20 cellular contexts compared by ENCODE assay signal in the genomic region with DNA sequence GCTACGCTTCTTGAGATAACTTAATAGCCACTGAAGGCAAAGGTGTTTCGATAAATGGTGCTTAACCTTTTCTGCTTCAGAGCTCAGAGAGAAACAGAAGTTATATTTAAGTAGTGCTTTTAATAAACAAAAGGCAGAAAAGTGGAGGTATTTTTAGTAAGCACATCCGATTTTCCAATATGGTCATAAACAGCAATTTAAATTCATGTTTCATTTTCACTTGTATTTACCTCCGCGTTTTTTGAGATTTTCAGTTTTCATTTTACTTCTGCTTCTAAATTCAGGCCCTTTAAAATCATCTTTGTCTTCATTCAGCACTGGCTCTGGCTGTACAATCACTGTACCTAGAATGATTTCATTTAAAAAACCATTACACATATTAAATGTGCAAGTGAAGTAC.
DNase-seq lines count a peak whose midpoint lies in the region; ATAC-seq, FAIRE-seq and TF ChIP-seq lines count a peak whose summit lies in the region.
"Had no signal": no experiment of that assay in that cellular context is flagged by ENCODE, and none has a peak within 500 bp of the region (broad histone marks: within the 10 kb centered on the region; RNA-seq: fewer than 3 reads in every experiment).

No MANE protein-coding gene starts in this region.

- ATAC-seq in activated CD8-positive, alpha-beta memory T cell treated with anti-CD3 and anti-CD28 coated beads, Interleukin-2, amount 10 ng/mL, durations not matched to agents 7 days and 5 days = no peak
- peak; percentile 70 for ATAC-seq in GM21390 (IDR thresholded peaks at IDR 0.05; ENCODE audit: unreplicated experiment)
- no peak for ATAC-seq in natural killer cell treated with Interleukin-12 subunit alpha and Interleukin-12 subunit beta and Interleukin-15 and Interleukin-18, amount 100 ng/mL, for 72 hours
- ATAC-seq: A549, heart left ventricle had no signal

- no peaks in the 10 kb centered on the region for H3K27me3 Mint-ChIP-seq in activated CD8-positive, alpha-beta memory T cell treated with anti-CD3 and anti-CD28 coated beads, Interleukin-2, amount 10 ng/mL, durations not matched to agents 7 days and 5 days
- H3K27me3 Mint-ChIP-seq in natural killer cell treated with Interleukin-12 subunit alpha and Interleukin-12 subunit beta and Interleukin-15 and Interleukin-18, amount 100 ng/mL, for 72 hours = no peaks in the 10 kb centered on the region
- H3K27me3 Mint-ChIP-seq: activated naive CD8-positive, alpha-beta T cell treated with anti-CD3 and anti-CD28 coated beads for 36 hours had no signal

- H3K4me3 ChIP-seq in MM.1S (ENCODE audit: low read length) (peak overlapping the region; percentile 46), small intestine (ENCODE audit: low read depth in 1 of 2, low read length in 2 of 2) (no peak overlapping the region)
- H3K4me3 ChIP-seq: A549, breast epithelium, heart left ventricle had no signal

- no peak for TF ChIP-seq CTCF in MM.1S (IDR thresholded peaks at IDR 0.05; ENCODE audit: low read length)

- peak overlapping the region; percentile 79 for H3K27ac Mint-ChIP-seq in activated CD8-positive, alpha-beta memory T cell treated with anti-CD3 and anti-CD28 coated beads, Interleukin-2, amount 10 ng/mL, durations not matched to agents 7 days and 5 days
- peak overlapping the region; percentile 7 to 8 for H3K27ac Mint-ChIP-seq in natural killer cell treated with Interleukin-12 subunit alpha and Interleukin-12 subunit beta and Interleukin-15 and Interleukin-18, amount 100 ng/mL, for 72 hours
- H3K27ac Mint-ChIP-seq: activated naive CD8-positive, alpha-beta T cell treated with anti-CD3 and anti-CD28 coated beads for 36 hours; nephron had no signal

- no peaks in the 10 kb centered on the region for H3K9me3 Mint-ChIP-seq in activated CD8-positive, alpha-beta memory T cell treated with anti-CD3 and anti-CD28 coated beads, Interleukin-2, amount 10 ng/mL, durations not matched to agents 7 days and 5 days (ENCODE audit: low read depth)
- H3K9me3 Mint-ChIP-seq in natural killer cell treated with Interleukin-12 subunit alpha and Interleukin-12 subunit beta and Interleukin-15 and Interleukin-18, amount 100 ng/mL, for 72 hours = no peaks in the 10 kb centered on the region
- H3K9me3 Mint-ChIP-seq: activated naive CD8-positive, alpha-beta T cell treated with anti-CD3 and anti-CD28 coated beads for 36 hours; nephron had no signal

- peaks cover 10% of the 10 kb centered on the region for H3K4me1 Mint-ChIP-seq in activated CD8-positive, alpha-beta memory T cell treated with anti-CD3 and anti-CD28 coated beads, Interleukin-2, amount 10 ng/mL, durations not matched to agents 7 days and 5 days
- no peaks in the 10 kb centered on the region for H3K4me1 Mint-ChIP-seq in natural killer cell treated with Interleukin-12 subunit alpha and Interleukin-12 subunit beta and Interleukin-15 and Interleukin-18, amount 100 ng/mL, for 72 hours (ENCODE audit: low read depth in 2 of 2)
- H3K4me1 Mint-ChIP-seq: nephron had no signal

- CTCF ChIA-PET in activated CD8-positive, alpha-beta memory T cell treated with anti-CD3 and anti-CD28 coated beads, Interleukin-2, amount 10 ng/mL, durations not matched to agents 7 days and 5 days (lab: Charles Lee) = no interaction called here

- peak overlapping the region; percentile 61 for H3K4me3 Mint-ChIP-seq in activated CD8-positive, alpha-beta memory T cell treated with anti-CD3 and anti-CD28 coated beads, Interleukin-2, amount 10 ng/mL, durations not matched to agents 7 days and 5 days
- peak overlapping the region; percentile 23 for H3K4me3 Mint-ChIP-seq in natural killer cell treated with Interleukin-12 subunit alpha and Interleukin-12 subunit beta and Interleukin-15 and Interleukin-18, amount 100 ng/mL, for 72 hours
- H3K4me3 Mint-ChIP-seq: activated naive CD8-positive, alpha-beta T cell treated with anti-CD3 and anti-CD28 coated beads for 36 hours; nephron had no signal

- H3K27me3 ChIP-seq in MM.1S (replicated peaks; ENCODE audit: insufficient read depth, low read length) (no peaks in the 10 kb centered on the region), small intestine (ENCODE audit: control insufficient read depth in 2 of 2, insufficient read depth in 2 of 2, low read length in 2 of 2) (no peaks in the 10 kb centered on the region)
- H3K27me3 ChIP-seq: breast epithelium, heart left ventricle had no signal

- peak overlapping the region; percentile 47; the same call in 1 of the 2 replicates for H3K27ac ChIP-seq in MM.1S (ENCODE audit: low read length)
- H3K27ac ChIP-seq in small intestine (ENCODE audit: low read depth in 1 of 2, low read length in 1 of 2) = no peak overlapping the region
- H3K27ac ChIP-seq: A549, breast epithelium, heart left ventricle, RWPE1 had no signal

- no peak for DNase-seq in activated CD8-positive, alpha-beta memory T cell treated with anti-CD3 and anti-CD28 coated beads, Interleukin-2, amount 10 ng/mL, durations not matched to agents 7 days and 5 days
- DNase-seq in activated CD8-positive, alpha-beta memory T cell treated with anti-CD3 and anti-CD28 coated beads, Interleukin-2, amount 50 U/mL, for 4 hours = no peak
- DNase-seq in MM.1S (peak; percentile 64), small intestine (no peak), NCI-H82 treated with DMSO at 0.1 percent for 48 hours (lab: John Stamatoyannopoulos, UW; ENCODE audit: unreplicated experiment) (no peak), NCI-H1417 (lab: John Stamatoyannopoulos, UW) (no peak)
- DNase-seq in natural killer cell treated with Interleukin-12 subunit alpha and Interleukin-12 subunit beta and Interleukin-15 and Interleukin-18, amount 100 ng/mL, for 72 hours (ENCODE audit: low spot score) = no peak
- DNase-seq: activated naive CD8-positive, alpha-beta T cell treated with anti-CD3 and anti-CD28 coated beads for 36 hours; DND-41; heart left ventricle; NCI-H774; retina; stimulated activated CD4-positive, alpha-beta T cell treated with anti-CD3 and anti-CD28 coated beads, Interleukin-15, amount 100 ng/mL, for 24 hours; SW 1271 had no signal

- FAIRE-seq in small intestine (lab: Jason Lieb, UNC) = no peak
- FAIRE-seq: A549, urothelium cell line had no signal

- no peak overlapping the region for H2AFZ ChIP-seq in MM.1S (ENCODE audit: low read length)

- WGBS in small intestine, 3 donors = 67 to 90% (median 73%) methylated on average over 5 of the region's 5 CpGs

- no peaks in the 10 kb centered on the region for H3K9me2 ChIP-seq in MM.1S (replicated peaks; ENCODE audit: insufficient read depth, low read length)

- H3F3A ChIP-seq in MM.1S (ENCODE audit: insufficient read depth, low read length) = peaks cover 20% of the 10 kb centered on the region

- peak overlapping the region; percentile 66 for H3K4me2 ChIP-seq in MM.1S (ENCODE audit: low read depth, low read length)
- H3K4me2 ChIP-seq: A549 had no signal

- H3K36me3 Mint-ChIP-seq in activated CD8-positive, alpha-beta memory T cell treated with anti-CD3 and anti-CD28 coated beads, Interleukin-2, amount 10 ng/mL, durations not matched to agents 7 days and 5 days = peaks cover 17% of the 10 kb centered on the region
- H3K36me3 Mint-ChIP-seq in natural killer cell treated with Interleukin-12 subunit alpha and Interleukin-12 subunit beta and Interleukin-15 and Interleukin-18, amount 100 ng/mL, for 72 hours = peaks cover under 1% of the 10 kb centered on the region

- peaks cover 35% of the 10 kb centered on the region for H3K4me1 ChIP-seq in MM.1S (ENCODE audit: low read length)
- H3K4me1 ChIP-seq in small intestine (ENCODE audit: control insufficient read depth in 2 of 2, insufficient read depth in 1 of 2, low read depth in 1 of 2, low read length in 1 of 2) = no peaks in the 10 kb centered on the region
- H3K4me1 ChIP-seq: breast epithelium had no signal

- no peaks in the 10 kb centered on the region for H3K9me3 ChIP-seq in MM.1S (replicated peaks; ENCODE audit: insufficient read depth, low read length)
- no peaks in the 10 kb centered on the region for H3K9me3 ChIP-seq in small intestine (ENCODE audit: control insufficient read depth, low read depth)
- H3K9me3 ChIP-seq: A549, breast epithelium, heart left ventricle had no signal

- H3K36me3 ChIP-seq in MM.1S (replicated peaks; ENCODE audit: insufficient read depth, low read length) = no peaks in the 10 kb centered on the region
- H3K36me3 ChIP-seq in small intestine (ENCODE audit: control insufficient read depth in 2 of 2, insufficient read depth in 2 of 2, low read length in 2 of 2) = no peaks in the 10 kb centered on the region
- H3K36me3 ChIP-seq: breast epithelium had no signal

- H3K9ac ChIP-seq in MM.1S (ENCODE audit: low read length) = no peak overlapping the region; the same call in 1 of the 2 replicates

- no peaks in the 10 kb centered on the region for H4K20me1 ChIP-seq in MM.1S (ENCODE audit: insufficient read depth, low read length)

- peaks cover 46% of the 10 kb centered on the region for H3K79me2 ChIP-seq in MM.1S (ENCODE audit: low read length)
